ENCODE assay signal across 36 cellular contexts in genomic region chr2:229051798-229052197, GRCh38.
"Had no signal": no experiment of that assay in that cellular context is flagged by ENCODE, and none has a peak within 500 bp of the region (broad histone marks: within the 10 kb centered on the region; RNA-seq: fewer than 3 reads in every experiment).

No MANE protein-coding gene starts in this region.

- H3K27ac Mint-ChIP-seq: activated naive CD4-positive, alpha-beta T cell treated with anti-CD3 and anti-CD28 coated beads for 36 hours; activated naive CD4-positive, alpha-beta T cell treated with anti-CD3 and anti-CD28 coated beads, Interleukin-2, amount 10 ng/mL, durations not matched to agents 7 days and 5 days; activated naive CD4-positive, alpha-beta T cell treated with anti-CD3 and anti-CD28 coated beads, Interleukin-2, amount 50 U/mL, for 24 hours; activated naive CD4-positive, alpha-beta T cell treated with anti-CD3 and anti-CD28 coated beads, Interleukin-2, amount 50 U/mL, for 72 hours; activated naive CD8-positive, alpha-beta T cell; activated naive CD8-positive, alpha-beta T cell treated with anti-CD3 and anti-CD28 coated beads for 36 hours; activated naive CD8-positive, alpha-beta T cell treated with anti-CD3 and anti-CD28 coated beads, Interleukin-2, amount 10 ng/mL, durations not matched to agents 7 days and 5 days; activated naive CD8-positive, alpha-beta T cell treated with anti-CD3 and anti-CD28 coated beads, Interleukin-2, amount 50 U/mL, for 24 hours; activated T-cell treated with anti-CD3 and anti-CD28 coated beads, Interleukin-2, amount 50 U/mL, for 24 hours; activated T-cell treated with anti-CD3 and anti-CD28 coated beads, Interleukin-2, amount 50 U/mL, for 72 hours; activated T-helper 1 cell treated with anti-CD3 and anti-CD28 coated beads, Interleukin-12 subunit alpha, Interleukin-12 subunit beta, Interleukin-2, Interleukin-4 antibody, amounts not matched to agents 30 ng/mL and 10 ng/mL and 1 ng/mL, durations not matched to agents 14 hours and 24 hours and 36 hours; activated T-helper 17 cell treated with anti-CD3 and anti-CD28 coated beads, Interleukin-2, amount 50 U/mL, for 72 hours; activated T-helper 2 cell treated with anti-CD3 and anti-CD28 coated beads, Interferon-gamma antibody, Interleukin-2, Interleukin-4, amounts not matched to agents 10 μg/mL and 5 μg/mL and 100 μg/mL, durations not matched to agents 14 hours and 24 hours and 36 hours had no signal

- H3K4me3 Mint-ChIP-seq: activated naive CD4-positive, alpha-beta T cell treated with anti-CD3 and anti-CD28 coated beads for 36 hours; activated naive CD4-positive, alpha-beta T cell treated with anti-CD3 and anti-CD28 coated beads, Interleukin-2, amount 10 ng/mL, durations not matched to agents 7 days and 5 days; activated naive CD4-positive, alpha-beta T cell treated with anti-CD3 and anti-CD28 coated beads, Interleukin-2, amount 50 U/mL, for 24 hours; activated naive CD8-positive, alpha-beta T cell; activated naive CD8-positive, alpha-beta T cell treated with anti-CD3 and anti-CD28 coated beads for 36 hours; activated naive CD8-positive, alpha-beta T cell treated with anti-CD3 and anti-CD28 coated beads, Interleukin-2, amount 10 ng/mL, durations not matched to agents 7 days and 5 days; activated naive CD8-positive, alpha-beta T cell treated with anti-CD3 and anti-CD28 coated beads, Interleukin-2, amount 50 U/mL, for 24 hours; activated T-cell treated with anti-CD3 and anti-CD28 coated beads, Interleukin-2, amount 50 U/mL, for 24 hours; activated T-cell treated with anti-CD3 and anti-CD28 coated beads, Interleukin-2, amount 50 U/mL, for 4 hours; activated T-cell treated with anti-CD3 and anti-CD28 coated beads, Interleukin-2, amount 50 U/mL, for 72 hours; activated T-helper 1 cell treated with anti-CD3 and anti-CD28 coated beads, Interleukin-12 subunit alpha, Interleukin-12 subunit beta, Interleukin-2, Interleukin-4 antibody, amounts not matched to agents 30 ng/mL and 10 ng/mL and 1 ng/mL, durations not matched to agents 14 hours and 24 hours and 36 hours; activated T-helper 17 cell treated with anti-CD3 and anti-CD28 coated beads, Interleukin-2, amount 50 U/mL, for 72 hours; brain; central memory CD8-positive, alpha-beta T cell had no signal

- FAIRE-seq: astrocyte, bronchial epithelial cell had no signal

- DNase-seq: activated effector memory CD4-positive, alpha-beta T cell treated with anti-CD3 and anti-CD28 coated beads, Interleukin-2, amount 50 U/mL, for 16 hours; activated effector memory CD4-positive, alpha-beta T cell treated with Interleukin-2 at 50 U/mL for 16 hours; activated gamma-delta T cell; activated gamma-delta T cell treated with Interleukin-2 at 50 U/mL for 16 hours; activated naive CD4-positive, alpha-beta T cell; activated naive CD4-positive, alpha-beta T cell treated with anti-CD3 and anti-CD28 coated beads for 36 hours; activated naive CD4-positive, alpha-beta T cell treated with anti-CD3 and anti-CD28 coated beads, Interleukin-2, amount 10 ng/mL, durations not matched to agents 7 days and 5 days; activated naive CD4-positive, alpha-beta T cell treated with anti-CD3 and anti-CD28 coated beads, Interleukin-2, amount 50 U/mL, for 16 hours; activated naive CD4-positive, alpha-beta T cell treated with Interleukin-2 at 50 U/mL for 16 hours; activated naive CD8-positive, alpha-beta T cell treated with anti-CD3 and anti-CD28 coated beads for 36 hours; activated naive CD8-positive, alpha-beta T cell treated with anti-CD3 and anti-CD28 coated beads, Interleukin-2, amount 10 ng/mL, durations not matched to agents 7 days and 5 days; activated naive CD8-positive, alpha-beta T cell treated with anti-CD3 and anti-CD28 coated beads, Interleukin-2, amount 50 U/mL, for 24 hours; activated T-cell treated with anti-CD3 and anti-CD28 coated beads, Interleukin-2, amount 50 U/mL, for 1 hour; activated T-cell treated with anti-CD3 and anti-CD28 coated beads, Interleukin-2, amount 50 U/mL, for 24 hours; activated T-cell treated with anti-CD3 and anti-CD28 coated beads, Interleukin-2, amount 50 U/mL, for 4 hours; activated T-cell treated with anti-CD3 and anti-CD28 coated beads, Interleukin-2, amount 50 U/mL, for 48 hours; activated T-cell treated with anti-CD3 and anti-CD28 coated beads, Interleukin-2, amount 50 U/mL, for 72 hours; adrenal gland; amniotic stem cell; amygdala; aorta; body of pancreas; brain microvascular endothelial cell; caudate nucleus; central memory CD4-positive, alpha-beta T cell; cerebellar nuclear complex had no signal

- H3K27me3 Mint-ChIP-seq: activated naive CD4-positive, alpha-beta T cell treated with anti-CD3 and anti-CD28 coated beads, Interleukin-2, amount 10 ng/mL, durations not matched to agents 7 days and 5 days; activated naive CD4-positive, alpha-beta T cell treated with anti-CD3 and anti-CD28 coated beads, Interleukin-2, amount 50 U/mL, for 24 hours; activated naive CD8-positive, alpha-beta T cell; activated naive CD8-positive, alpha-beta T cell treated with anti-CD3 and anti-CD28 coated beads for 36 hours; activated naive CD8-positive, alpha-beta T cell treated with anti-CD3 and anti-CD28 coated beads, Interleukin-2, amount 10 ng/mL, durations not matched to agents 7 days and 5 days; activated naive CD8-positive, alpha-beta T cell treated with anti-CD3 and anti-CD28 coated beads, Interleukin-2, amount 50 U/mL, for 24 hours; activated T-cell treated with anti-CD3 and anti-CD28 coated beads, Interleukin-2, amount 50 U/mL, for 24 hours; activated T-helper 17 cell treated with anti-CD3 and anti-CD28 coated beads, Interleukin-2, amount 50 U/mL, for 72 hours; brain; central memory CD8-positive, alpha-beta T cell had no signal

- H3K36me3 Mint-ChIP-seq: activated naive CD4-positive, alpha-beta T cell treated with anti-CD3 and anti-CD28 coated beads, Interleukin-2, amount 10 ng/mL, durations not matched to agents 7 days and 5 days; activated naive CD4-positive, alpha-beta T cell treated with anti-CD3 and anti-CD28 coated beads, Interleukin-2, amount 50 U/mL, for 24 hours; activated naive CD4-positive, alpha-beta T cell treated with anti-CD3 and anti-CD28 coated beads, Interleukin-2, amount 50 U/mL, for 72 hours; activated naive CD8-positive, alpha-beta T cell; activated naive CD8-positive, alpha-beta T cell treated with anti-CD3 and anti-CD28 coated beads for 36 hours; activated naive CD8-positive, alpha-beta T cell treated with anti-CD3 and anti-CD28 coated beads, Interleukin-2, amount 10 ng/mL, durations not matched to agents 7 days and 5 days; brain had no signal

- H3K9me3 Mint-ChIP-seq: activated naive CD4-positive, alpha-beta T cell treated with anti-CD3 and anti-CD28 coated beads for 36 hours; activated naive CD4-positive, alpha-beta T cell treated with anti-CD3 and anti-CD28 coated beads, Interleukin-2, amount 50 U/mL, for 24 hours; activated T-helper 1 cell treated with anti-CD3 and anti-CD28 coated beads, Interleukin-12 subunit alpha, Interleukin-12 subunit beta, Interleukin-2, Interleukin-4 antibody, amounts not matched to agents 30 ng/mL and 10 ng/mL and 1 ng/mL, durations not matched to agents 14 hours and 24 hours and 36 hours had no signal

- H3K4me1 Mint-ChIP-seq: activated naive CD4-positive, alpha-beta T cell treated with anti-CD3 and anti-CD28 coated beads, Interleukin-2, amount 10 ng/mL, durations not matched to agents 7 days and 5 days; activated naive CD4-positive, alpha-beta T cell treated with anti-CD3 and anti-CD28 coated beads, Interleukin-2, amount 50 U/mL, for 24 hours; activated naive CD8-positive, alpha-beta T cell treated with anti-CD3 and anti-CD28 coated beads for 36 hours; activated naive CD8-positive, alpha-beta T cell treated with anti-CD3 and anti-CD28 coated beads, Interleukin-2, amount 10 ng/mL, durations not matched to agents 7 days and 5 days; activated naive CD8-positive, alpha-beta T cell treated with anti-CD3 and anti-CD28 coated beads, Interleukin-2, amount 50 U/mL, for 24 hours; activated T-helper 17 cell treated with anti-CD3 and anti-CD28 coated beads, Interleukin-2, amount 50 U/mL, for 72 hours; central memory CD8-positive, alpha-beta T cell had no signal
